In the genomic region with DNA sequence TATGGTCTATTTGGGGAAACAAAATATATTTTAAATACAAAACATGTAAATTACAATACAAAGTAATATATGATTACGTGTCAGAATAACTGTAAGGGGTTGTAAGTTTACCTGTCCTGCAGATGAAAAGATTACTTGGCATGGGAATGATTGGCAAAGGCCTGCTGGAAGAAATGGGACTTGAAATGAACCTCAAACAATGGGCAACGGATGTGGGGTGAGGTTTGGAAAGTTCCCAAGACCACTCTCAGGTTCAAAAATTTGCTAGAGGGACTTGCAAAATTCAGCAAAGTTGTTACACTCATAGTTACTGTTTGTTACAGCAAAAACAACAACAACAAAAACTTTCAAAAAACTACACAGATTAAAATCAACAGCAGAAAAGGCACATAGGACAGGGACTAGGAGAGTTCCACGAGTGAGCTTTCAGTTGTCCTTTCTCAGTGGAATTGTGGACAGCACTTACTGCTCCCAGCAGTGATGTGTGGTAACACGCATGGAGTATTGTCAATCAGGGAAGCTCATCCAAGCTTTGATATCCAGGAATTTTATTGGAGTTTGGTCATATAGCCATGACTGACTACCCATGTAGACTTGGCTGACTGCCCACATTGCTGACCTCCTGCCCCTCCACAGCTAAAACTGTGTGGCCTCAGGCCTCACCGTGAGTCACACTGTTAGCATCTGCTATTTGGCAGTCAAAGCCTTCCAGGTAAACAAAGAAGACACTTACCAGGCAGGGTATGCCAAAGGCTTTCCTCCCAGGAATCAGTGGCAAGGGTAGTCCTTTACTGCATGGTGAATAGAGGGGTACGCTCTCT, we compare ENCODE assay signal across 1 cellular context.
A peak's percentile ranks its signal among the peaks of the same experiment; 100 is the strongest.
TF ChIP-seq lines count a peak whose summit lies in the region.

No MANE protein-coding gene starts in this region.

TF ChIP-seq in HepG2, 621 proteins besides CTCF, POLR2A, EP300 and RAD21 (continued from another document and continues in another):
- no peak for TF ChIP-seq ZSCAN20 (CRISPR knock-in tag; IDR thresholded peaks at IDR 0.05; ENCODE audit: borderline replicate concordance)
- peak; percentile 97 for TF ChIP-seq RARA (CRISPR knock-in tag; IDR thresholded peaks at IDR 0.05)
- TF ChIP-seq ZNF761 (CRISPR knock-in tag; conservative IDR thresholded peaks at IDR 0.05), result no peak
- TF ChIP-seq ATF3 (CRISPR knock-in tag; IDR thresholded peaks at IDR 0.05), result peak; percentile 86
- no peak for TF ChIP-seq NCOA1 (CRISPR knock-in tag; IDR thresholded peaks at IDR 0.05)
- TF ChIP-seq, protein P1, sequence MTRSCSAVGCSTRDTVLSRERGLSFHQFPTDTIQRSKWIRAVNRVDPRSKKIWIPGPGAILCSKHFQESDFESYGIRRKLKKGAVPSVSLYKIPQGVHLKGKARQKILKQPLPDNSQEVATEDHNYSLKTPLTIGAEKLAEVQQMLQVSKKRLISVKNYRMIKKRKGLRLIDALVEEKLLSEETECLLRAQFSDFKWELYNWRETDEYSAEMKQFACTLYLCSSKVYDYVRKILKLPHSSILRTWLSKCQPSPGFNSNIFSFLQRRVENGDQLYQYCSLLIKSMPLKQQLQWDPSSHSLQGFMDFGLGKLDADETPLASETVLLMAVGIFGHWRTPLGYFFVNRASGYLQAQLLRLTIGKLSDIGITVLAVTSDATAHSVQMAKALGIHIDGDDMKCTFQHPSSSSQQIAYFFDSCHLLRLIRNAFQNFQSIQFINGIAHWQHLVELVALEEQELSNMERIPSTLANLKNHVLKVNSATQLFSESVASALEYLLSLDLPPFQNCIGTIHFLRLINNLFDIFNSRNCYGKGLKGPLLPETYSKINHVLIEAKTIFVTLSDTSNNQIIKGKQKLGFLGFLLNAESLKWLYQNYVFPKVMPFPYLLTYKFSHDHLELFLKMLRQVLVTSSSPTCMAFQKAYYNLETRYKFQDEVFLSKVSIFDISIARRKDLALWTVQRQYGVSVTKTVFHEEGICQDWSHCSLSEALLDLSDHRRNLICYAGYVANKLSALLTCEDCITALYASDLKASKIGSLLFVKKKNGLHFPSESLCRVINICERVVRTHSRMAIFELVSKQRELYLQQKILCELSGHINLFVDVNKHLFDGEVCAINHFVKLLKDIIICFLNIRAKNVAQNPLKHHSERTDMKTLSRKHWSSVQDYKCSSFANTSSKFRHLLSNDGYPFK (CRISPR knock-in tag; IDR thresholded peaks at IDR 0.05; ENCODE audit: borderline replicate concordance), result no peak
- TF ChIP-seq, protein P2, sequence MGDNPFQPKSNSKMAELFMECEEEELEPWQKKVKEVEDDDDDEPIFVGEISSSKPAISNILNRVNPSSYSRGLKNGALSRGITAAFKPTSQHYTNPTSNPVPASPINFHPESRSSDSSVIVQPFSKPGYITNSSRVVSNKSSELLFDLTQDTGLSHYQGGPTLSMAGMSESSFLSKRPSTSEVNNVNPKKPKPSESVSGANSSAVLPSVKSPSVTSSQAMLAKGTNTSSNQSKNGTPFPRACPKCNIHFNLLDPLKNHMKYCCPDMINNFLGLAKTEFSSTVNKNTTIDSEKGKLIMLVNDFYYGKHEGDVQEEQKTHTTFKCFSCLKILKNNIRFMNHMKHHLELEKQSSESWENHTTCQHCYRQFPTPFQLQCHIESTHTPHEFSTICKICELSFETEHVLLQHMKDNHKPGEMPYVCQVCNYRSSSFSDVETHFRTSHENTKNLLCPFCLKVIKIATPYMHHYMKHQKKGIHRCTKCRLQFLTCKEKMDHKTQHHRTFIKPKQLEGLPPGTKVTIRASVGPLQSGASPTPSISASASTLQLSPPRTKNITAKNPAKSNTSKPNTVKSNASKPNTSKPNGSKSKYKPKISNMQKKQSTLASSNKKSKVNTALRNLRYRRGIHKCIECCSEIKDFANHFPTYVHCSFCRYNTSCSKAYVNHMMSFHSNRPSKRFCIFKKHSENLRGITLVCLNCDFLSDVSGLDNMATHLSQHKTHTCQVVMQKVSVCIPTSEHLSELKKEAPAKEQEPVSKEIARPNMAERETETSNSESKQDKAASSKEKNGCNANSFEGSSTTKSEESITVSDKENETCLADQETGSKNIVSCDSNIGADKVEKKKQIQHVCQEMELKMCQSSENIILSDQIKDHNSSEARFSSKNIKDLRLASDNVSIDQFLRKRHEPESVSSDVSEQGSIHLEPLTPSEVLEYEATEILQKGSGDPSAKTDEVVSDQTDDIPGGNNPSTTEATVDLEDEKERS (CRISPR knock-in tag; IDR thresholded peaks at IDR 0.05), result no peak
- TF ChIP-seq JUND (CRISPR knock-in tag; IDR thresholded peaks at IDR 0.05), result peak; percentile 91
- TF ChIP-seq, protein P3, sequence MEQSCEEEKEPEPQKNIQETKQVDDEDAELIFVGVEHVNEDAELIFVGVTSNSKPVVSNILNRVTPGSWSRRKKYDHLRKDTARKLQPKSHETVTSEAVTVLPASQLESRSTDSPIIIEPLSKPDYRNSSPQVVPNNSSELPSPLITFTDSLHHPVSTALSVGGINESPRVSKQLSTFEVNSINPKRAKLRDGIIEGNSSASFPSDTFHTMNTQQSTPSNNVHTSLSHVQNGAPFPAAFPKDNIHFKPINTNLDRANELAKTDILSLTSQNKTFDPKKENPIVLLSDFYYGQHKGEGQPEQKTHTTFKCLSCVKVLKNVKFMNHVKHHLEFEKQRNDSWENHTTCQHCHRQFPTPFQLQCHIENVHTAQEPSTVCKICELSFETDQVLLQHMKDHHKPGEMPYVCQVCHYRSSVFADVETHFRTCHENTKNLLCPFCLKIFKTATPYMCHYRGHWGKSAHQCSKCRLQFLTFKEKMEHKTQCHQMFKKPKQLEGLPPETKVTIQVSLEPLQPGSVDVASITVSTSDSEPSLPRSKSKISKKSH (CRISPR knock-in tag; IDR thresholded peaks at IDR 0.05; ENCODE audit: borderline replicate concordance), result no peak
- no peak for TF ChIP-seq BRD4 (CRISPR knock-in tag; IDR thresholded peaks at IDR 0.05)
- no peak for TF ChIP-seq ADNP (CRISPR knock-in tag; IDR thresholded peaks at IDR 0.05)
- TF ChIP-seq BORCS8-MEF2B (CRISPR knock-in tag; IDR thresholded peaks at IDR 0.05), result no peak
- no peak for TF ChIP-seq ATAD3A (CRISPR knock-in tag; IDR thresholded peaks at IDR 0.05)
- TF ChIP-seq, protein P4, sequence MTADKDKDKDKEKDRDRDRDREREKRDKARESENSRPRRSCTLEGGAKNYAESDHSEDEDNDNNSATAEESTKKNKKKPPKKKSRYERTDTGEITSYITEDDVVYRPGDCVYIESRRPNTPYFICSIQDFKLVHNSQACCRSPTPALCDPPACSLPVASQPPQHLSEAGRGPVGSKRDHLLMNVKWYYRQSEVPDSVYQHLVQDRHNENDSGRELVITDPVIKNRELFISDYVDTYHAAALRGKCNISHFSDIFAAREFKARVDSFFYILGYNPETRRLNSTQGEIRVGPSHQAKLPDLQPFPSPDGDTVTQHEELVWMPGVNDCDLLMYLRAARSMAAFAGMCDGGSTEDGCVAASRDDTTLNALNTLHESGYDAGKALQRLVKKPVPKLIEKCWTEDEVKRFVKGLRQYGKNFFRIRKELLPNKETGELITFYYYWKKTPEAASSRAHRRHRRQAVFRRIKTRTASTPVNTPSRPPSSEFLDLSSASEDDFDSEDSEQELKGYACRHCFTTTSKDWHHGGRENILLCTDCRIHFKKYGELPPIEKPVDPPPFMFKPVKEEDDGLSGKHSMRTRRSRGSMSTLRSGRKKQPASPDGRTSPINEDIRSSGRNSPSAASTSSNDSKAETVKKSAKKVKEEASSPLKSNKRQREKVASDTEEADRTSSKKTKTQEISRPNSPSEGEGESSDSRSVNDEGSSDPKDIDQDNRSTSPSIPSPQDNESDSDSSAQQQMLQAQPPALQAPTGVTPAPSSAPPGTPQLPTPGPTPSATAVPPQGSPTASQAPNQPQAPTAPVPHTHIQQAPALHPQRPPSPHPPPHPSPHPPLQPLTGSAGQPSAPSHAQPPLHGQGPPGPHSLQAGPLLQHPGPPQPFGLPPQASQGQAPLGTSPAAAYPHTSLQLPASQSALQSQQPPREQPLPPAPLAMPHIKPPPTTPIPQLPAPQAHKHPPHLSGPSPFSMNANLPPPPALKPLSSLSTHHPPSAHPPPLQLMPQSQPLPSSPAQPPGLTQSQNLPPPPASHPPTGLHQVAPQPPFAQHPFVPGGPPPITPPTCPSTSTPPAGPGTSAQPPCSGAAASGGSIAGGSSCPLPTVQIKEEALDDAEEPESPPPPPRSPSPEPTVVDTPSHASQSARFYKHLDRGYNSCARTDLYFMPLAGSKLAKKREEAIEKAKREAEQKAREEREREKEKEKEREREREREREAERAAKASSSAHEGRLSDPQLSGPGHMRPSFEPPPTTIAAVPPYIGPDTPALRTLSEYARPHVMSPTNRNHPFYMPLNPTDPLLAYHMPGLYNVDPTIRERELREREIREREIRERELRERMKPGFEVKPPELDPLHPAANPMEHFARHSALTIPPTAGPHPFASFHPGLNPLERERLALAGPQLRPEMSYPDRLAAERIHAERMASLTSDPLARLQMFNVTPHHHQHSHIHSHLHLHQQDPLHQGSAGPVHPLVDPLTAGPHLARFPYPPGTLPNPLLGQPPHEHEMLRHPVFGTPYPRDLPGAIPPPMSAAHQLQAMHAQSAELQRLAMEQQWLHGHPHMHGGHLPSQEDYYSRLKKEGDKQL (CRISPR knock-in tag; IDR thresholded peaks at IDR 0.05; ENCODE audit: low read depth), result 0 out of 2 replicates have a peak, but pooled peaks have one; percentile 18
- TF ChIP-seq RNF219 (CRISPR knock-in tag; IDR thresholded peaks at IDR 0.05), result no peak
- no peak for TF ChIP-seq ZNF251 (CRISPR knock-in tag; IDR thresholded peaks at IDR 0.05)
- 0 out of 2 replicates have a peak, but pooled peaks have one; percentile 25 for TF ChIP-seq KMT2A (CRISPR knock-in tag; IDR thresholded peaks at IDR 0.05)
- TF ChIP-seq GZF1 (CRISPR knock-in tag; IDR thresholded peaks at IDR 0.05), result no peak
- TF ChIP-seq FOXA3 (CRISPR knock-in tag; IDR thresholded peaks at IDR 0.05), result peak; percentile 94
- TF ChIP-seq ZNF780A (CRISPR knock-in tag; IDR thresholded peaks at IDR 0.05), result no peak
- no peak for TF ChIP-seq ZFP1 (CRISPR knock-in tag; IDR thresholded peaks at IDR 0.05)
- TF ChIP-seq PRMT3 (CRISPR knock-in tag; IDR thresholded peaks at IDR 0.05; ENCODE audit: borderline replicate concordance, low read depth), result no peak
- no peak for TF ChIP-seq TCF12 (IDR thresholded peaks at IDR 0.05)
- TF ChIP-seq TCF12 (CRISPR knock-in tag; IDR thresholded peaks at IDR 0.05), result no peak
- no peak for TF ChIP-seq ZNF10 (CRISPR knock-in tag; IDR thresholded peaks at IDR 0.05; ENCODE audit: borderline replicate concordance, low read depth)
- TF ChIP-seq ZSCAN29 (CRISPR knock-in tag; conservative IDR thresholded peaks at IDR 0.05), result no peak
- TF ChIP-seq CHD4 (IDR thresholded peaks at IDR 0.05; ENCODE audit: borderline replicate concordance, low read length), result no peak
- peak; percentile 61; the same call in 1 of the 2 replicates for TF ChIP-seq POGK (CRISPR knock-in tag; conservative IDR thresholded peaks at IDR 0.05)
- no peak for TF ChIP-seq ETS1 (CRISPR knock-in tag; IDR thresholded peaks at IDR 0.05)
- no peak for TF ChIP-seq HNF4G (IDR thresholded peaks at IDR 0.05; ENCODE audit: borderline replicate concordance, low read depth, low read length)
- TF ChIP-seq HNF4G (CRISPR knock-in tag; IDR thresholded peaks at IDR 0.05; ENCODE audit: borderline replicate concordance, low read depth), result no peak
- no peak for TF ChIP-seq ZNF530 (CRISPR knock-in tag; IDR thresholded peaks at IDR 0.05; ENCODE audit: low read depth)
- TF ChIP-seq CEBPB (IDR thresholded peaks at IDR 0.05; ENCODE audit: borderline replicate concordance, low read depth, low read length), result peak; percentile 23; the same call in 1 of the 2 replicates
- TF ChIP-seq ZBTB14 (CRISPR knock-in tag; IDR thresholded peaks at IDR 0.05), result no peak
- TF ChIP-seq SP4 (CRISPR knock-in tag; IDR thresholded peaks at IDR 0.05), result no peak
- no peak for TF ChIP-seq HNRNPK (IDR thresholded peaks at IDR 0.05; ENCODE audit: low read depth, low read length, poor library complexity, severe bottlenecking)
